Comparison of ENCODE assay signal across 18 cellular contexts in genomic region chr17:82200135-82200534, GRCh38. TPM values are rescaled to one million over a fixed set of nuclear protein-coding genes. Genes with fewer than 3 reads are reported as not detected.
DNase-seq lines count a peak whose midpoint lies in the region; ATAC-seq and TF ChIP-seq lines count a peak whose summit lies in the region.
"Had no signal": no experiment of that assay in that cellular context is flagged by ENCODE, and none has a peak within 500 bp of the region (broad histone marks: within the 10 kb centered on the region; RNA-seq: fewer than 3 reads in every experiment).

No MANE protein-coding gene starts in this region.

- H3K9me3 ChIP-seq in Loucy (ENCODE audit: insufficient read depth, low read depth, low read length) = no peaks in the 10 kb centered on the region
- H3K9me3 ChIP-seq: ascending aorta, esophagus squamous epithelium, gastroesophageal sphincter, spleen, uterus had no signal

- CTCF ChIA-PET in activated CD8-positive, alpha-beta T cell treated with anti-CD3 and anti-CD28 coated beads, Interleukin-2, amount 10 ng/mL, durations not matched to agents 7 days and 5 days (lab: Charles Lee) = interaction anchor here (0.8 to 1.9 kb wide), 6 partner anchors 36 to 169 kb away, joined by 3 to 10 read pairs (median 5); partner anchors contain the start of genes DCXR and RAC3

- TF ChIP-seq CTCF in Loucy (conservative IDR thresholded peaks at IDR 0.05; ENCODE audit: low read length) = no peak
- TF ChIP-seq CTCF in natural killer cell (IDR thresholded peaks at IDR 0.05) = no peak

- peaks cover 37% of the 10 kb centered on the region for H4K20me1 ChIP-seq in Loucy (ENCODE audit: insufficient read depth, low read length, poor library complexity, severe bottlenecking)

- peak overlapping the region; percentile 57 for H3K4me3 Mint-ChIP-seq in activated T-cell treated with anti-CD3 and anti-CD28 coated beads, Interleukin-2, amount 50 U/mL, for 24 hours
- H3K4me3 Mint-ChIP-seq in activated CD8-positive, alpha-beta T cell treated with anti-CD3 and anti-CD28 coated beads, Interleukin-2, amount 10 ng/mL, durations not matched to agents 7 days and 5 days = peak overlapping the region; percentile 67
- H3K4me3 Mint-ChIP-seq in natural killer cell = peak overlapping the region; percentile 67

- peaks cover 28% of the 10 kb centered on the region; the same call in 1 of the 2 replicates for H3K36me3 ChIP-seq in Loucy (ENCODE audit: insufficient read depth, low read length)
- H3K36me3 ChIP-seq: uterus had no signal

- DNase-seq in activated T-cell treated with anti-CD3 and anti-CD28 coated beads, Interleukin-2, amount 50 U/mL, for 24 hours = no peak
- no peak for DNase-seq in activated T-cell treated with anti-CD3 and anti-CD28 coated beads, Interleukin-2, amount 50 U/mL, for 48 hours
- no peak for DNase-seq in activated CD8-positive, alpha-beta T cell treated with anti-CD3 and anti-CD28 coated beads, Interleukin-2, amount 10 ng/mL, durations not matched to agents 7 days and 5 days
- DNase-seq in natural killer cell (no peak), NCI-H1092 treated with DMSO at 0.1 percent for 48 hours (lab: John Stamatoyannopoulos, UW) (no peak)
- no peak for DNase-seq in central memory CD4-positive, alpha-beta T cell
- DNase-seq: esophagus squamous epithelium, NCI-H1417 treated with DMSO at 0.1 percent for 48 hours, nucleus accumbens, retina, spleen, uterus had no signal

- 0 out of 2 replicates have a peak, but pooled peaks cover 2% of the 10 kb centered on the region for H3F3A ChIP-seq in Loucy (ENCODE audit: low read depth)

- H3K9me3 Mint-ChIP-seq in activated T-cell treated with anti-CD3 and anti-CD28 coated beads, Interleukin-2, amount 50 U/mL, for 24 hours = no peaks in the 10 kb centered on the region
- H3K9me3 Mint-ChIP-seq in activated CD8-positive, alpha-beta T cell treated with anti-CD3 and anti-CD28 coated beads, Interleukin-2, amount 10 ng/mL, durations not matched to agents 7 days and 5 days (ENCODE audit: insufficient read depth) = no peaks in the 10 kb centered on the region
- H3K9me3 Mint-ChIP-seq in natural killer cell = no peaks in the 10 kb centered on the region

- H3K79me2 ChIP-seq in Loucy (ENCODE audit: insufficient read depth, low read length) = peaks cover 55% of the 10 kb centered on the region

- no peak overlapping the region for H2AFZ ChIP-seq in Loucy (ENCODE audit: low read length)

- H3K9ac ChIP-seq in Loucy (ENCODE audit: low read depth, low read length, poor library complexity, severe bottlenecking) = peak overlapping the region; percentile 90

- H3K4me1 Mint-ChIP-seq in activated T-cell treated with anti-CD3 and anti-CD28 coated beads, Interleukin-2, amount 50 U/mL, for 24 hours (ENCODE audit: low read depth) = peaks cover 63% of the 10 kb centered on the region
- peaks cover 80% of the 10 kb centered on the region for H3K4me1 Mint-ChIP-seq in activated CD8-positive, alpha-beta T cell treated with anti-CD3 and anti-CD28 coated beads, Interleukin-2, amount 10 ng/mL, durations not matched to agents 7 days and 5 days (ENCODE audit: low read depth)
- H3K4me1 Mint-ChIP-seq in natural killer cell = peaks cover 0 to 29% of the 10 kb centered on the region in 2 donors

- no peaks in the 10 kb centered on the region for H3K9me2 ChIP-seq in Loucy (replicated peaks; ENCODE audit: low read depth, low read length)

- no peaks in the 10 kb centered on the region for H3K27me3 Mint-ChIP-seq in activated T-cell treated with anti-CD3 and anti-CD28 coated beads, Interleukin-2, amount 50 U/mL, for 24 hours
- H3K27me3 Mint-ChIP-seq in activated CD8-positive, alpha-beta T cell treated with anti-CD3 and anti-CD28 coated beads, Interleukin-2, amount 10 ng/mL, durations not matched to agents 7 days and 5 days (ENCODE audit: low read depth) = no peaks in the 10 kb centered on the region
- H3K27me3 Mint-ChIP-seq in natural killer cell (ENCODE audit: low read depth in 2 of 2) = no peaks in the 10 kb centered on the region

- peak overlapping the region; percentile 99 for H3K4me2 ChIP-seq in Loucy (ENCODE audit: low read depth, low read length, poor library complexity, severe bottlenecking)

- intact Hi-C loops in natural killer cell (cut with micrococcal nuclease) = loop anchor here (10.0 kb wide), 1 partner anchor 55 kb away; no protein-coding TSS in a partner anchor

- H3K4me1 ChIP-seq in Loucy (ENCODE audit: insufficient read depth, low read length, poor library complexity, severe bottlenecking) = peaks cover 46% of the 10 kb centered on the region
- H3K4me1 ChIP-seq: uterus had no signal

- no peak for ATAC-seq in activated CD8-positive, alpha-beta T cell treated with anti-CD3 and anti-CD28 coated beads, Interleukin-2, amount 10 ng/mL, durations not matched to agents 7 days and 5 days
- peak in 1 of 3 donors; percentile 2 for ATAC-seq in natural killer cell
- no peak for ATAC-seq in HG03097 (IDR thresholded peaks at IDR 0.05; ENCODE audit: low FRiP score, unreplicated experiment)
- ATAC-seq: gastroesophageal sphincter, Right ventricle myocardium inferior had no signal

- H3K27me3 ChIP-seq in Loucy (ENCODE audit: insufficient read depth, low read length, poor library complexity, severe bottlenecking) = no peaks in the 10 kb centered on the region
- H3K27me3 ChIP-seq: ascending aorta, esophagus squamous epithelium, gastroesophageal sphincter, spleen, uterus had no signal

- peak overlapping the region; percentile 87 for H3K27ac Mint-ChIP-seq in activated T-cell treated with anti-CD3 and anti-CD28 coated beads, Interleukin-2, amount 50 U/mL, for 24 hours
- H3K27ac Mint-ChIP-seq in activated CD8-positive, alpha-beta T cell treated with anti-CD3 and anti-CD28 coated beads, Interleukin-2, amount 10 ng/mL, durations not matched to agents 7 days and 5 days = peak overlapping the region; percentile 92
- peak overlapping the region; percentile 81 to 90 for H3K27ac Mint-ChIP-seq in natural killer cell

- H3K36me3 Mint-ChIP-seq in activated T-cell treated with anti-CD3 and anti-CD28 coated beads, Interleukin-2, amount 50 U/mL, for 24 hours (ENCODE audit: low read depth) = peaks cover 49% of the 10 kb centered on the region
- H3K36me3 Mint-ChIP-seq in activated CD8-positive, alpha-beta T cell treated with anti-CD3 and anti-CD28 coated beads, Interleukin-2, amount 10 ng/mL, durations not matched to agents 7 days and 5 days (ENCODE audit: low read depth) = peaks cover 45% of the 10 kb centered on the region
- H3K36me3 Mint-ChIP-seq in natural killer cell = no peaks in the 10 kb centered on the region

- POLR2A ChIA-PET in activated CD8-positive, alpha-beta T cell treated with anti-CD3 and anti-CD28 coated beads, Interleukin-2, amount 10 ng/mL, durations not matched to agents 7 days and 5 days (lab: Charles Lee) = interaction anchor here (0.6 to 2.4 kb wide), 7 partner anchors 9 to 94 kb away, joined by 3 to 7 read pairs (median 3); partner anchors contain the start of gene SLC16A3

- peak overlapping the region; percentile 98 for H3K4me3 ChIP-seq in Loucy (ENCODE audit: low read length, poor library complexity, severe bottlenecking)
- H3K4me3 ChIP-seq: ascending aorta, esophagus squamous epithelium, gastroesophageal sphincter, lung, spleen, uterus had no signal

RNA-seq across cellular contexts. Expression of gene CCDC57, which starts 12.5 kb away (rescaled TPM):
- total RNA-seq in activated CD8-positive, alpha-beta T cell treated with anti-CD3 and anti-CD28 coated beads, Interleukin-2, amount 10 ng/mL, durations not matched to agents 7 days and 5 days = 10 to 100 TPM; 78.3 to 84.7 TPM
- total RNA-seq in natural killer cell = 10 to 100 TPM; 69.7 to 79.2 (median 75.1) TPM

RNA-seq across cellular contexts. Expression of gene SLC16A3, which starts 28.7 kb away (rescaled TPM):
- 100 to 1,000 TPM; 257 to 264 TPM for total RNA-seq in activated CD8-positive, alpha-beta T cell treated with anti-CD3 and anti-CD28 coated beads, Interleukin-2, amount 10 ng/mL, durations not matched to agents 7 days and 5 days
- 100 to 1,000 TPM; 172 to 365 (median 296) TPM for total RNA-seq in natural killer cell
